Comparison of ENCODE assay signal across 9 cellular contexts in genomic region chr17:4492762-4493561, GRCh38. TPM values are rescaled to one million over a fixed set of nuclear protein-coding genes. Genes with fewer than 3 reads are reported as not detected.
DNase-seq lines count a peak whose midpoint lies in the region; ATAC-seq, FAIRE-seq and TF ChIP-seq lines count a peak whose summit lies in the region.
"Had no signal": no experiment of that assay in that cellular context is flagged by ENCODE, and none has a peak within 500 bp of the region (broad histone marks: within the 10 kb centered on the region; RNA-seq: fewer than 3 reads in every experiment).

No MANE protein-coding gene starts in this region.

- H3K4me3 Mint-ChIP-seq in naive thymus-derived CD8-positive, alpha-beta T cell, result no peak overlapping the region

- peak; percentile 56 for FAIRE-seq in GM12891 (lab: Jason Lieb, UNC)
- FAIRE-seq: colon had no signal

- TF ChIP-seq POLR2A in GM12891 (IDR thresholded peaks at IDR 0.05; ENCODE audit: low read depth, low read length), result no peak

- peak in 1 of 2 donors; percentile 58 for ATAC-seq in naive thymus-derived CD8-positive, alpha-beta T cell
- ATAC-seq in GM18498 (IDR thresholded peaks at IDR 0.05; ENCODE audit: unreplicated experiment) (no peak), HG03457 (IDR thresholded peaks at IDR 0.05; ENCODE audit: unreplicated experiment) (no peak)

- POLR2A ChIA-PET in naive thymus-derived CD8-positive, alpha-beta T cell (lab: Charles Lee), result no interaction called here

- no peaks in the 10 kb centered on the region for H3K9me3 Mint-ChIP-seq in naive thymus-derived CD8-positive, alpha-beta T cell

- H3K27ac Mint-ChIP-seq in naive thymus-derived CD8-positive, alpha-beta T cell, result peak overlapping the region in 2 of 10 donors; percentile 56 to 66

- no peaks in the 10 kb centered on the region for H3K36me3 Mint-ChIP-seq in naive thymus-derived CD8-positive, alpha-beta T cell

- in situ Hi-C loops in G401 (cut with HindIII; ENCODE audit: low sequenced_read_pairs), result no loop called here

- no peaks in the 10 kb centered on the region for H3K27me3 Mint-ChIP-seq in naive thymus-derived CD8-positive, alpha-beta T cell

- no peak for DNase-seq in GM12891 (ENCODE audit: insufficient read length, low spot score)
- DNase-seq in NCI-H146 treated with DMSO at 0.1 percent for 48 hours (lab: John Stamatoyannopoulos, UW; ENCODE audit: unreplicated experiment), result peak; percentile 63
- DNase-seq in naive thymus-derived CD8-positive, alpha-beta T cell, result peak in 6 of 10 donors; percentile 23 to 39 (median 30)
- DNase-seq in foreskin melanocyte, result no peak
- DNase-seq in G401 (ENCODE audit: low spot score), result no peak

- peaks cover 6 to 13% (median 9%) of the 10 kb centered on the region in 4 donors for H3K4me1 Mint-ChIP-seq in naive thymus-derived CD8-positive, alpha-beta T cell

- peak overlapping the region; percentile 47 for H3K27ac ChIP-seq in cingulate gyrus (ENCODE audit: low read depth, low read length)

TF ChIP-seq in GM12891, 5 proteins besides CTCF, POLR2A, EP300 and RAD21:
- TF ChIP-seq SPI1 (IDR thresholded peaks at IDR 0.05; ENCODE audit: low read depth, low read length), result no peak
- no peak for TF ChIP-seq PAX5 (IDR thresholded peaks at IDR 0.05; ENCODE audit: insufficient read depth, low read length, severe bottlenecking)

RNA-seq across cellular contexts. Expression of gene SPNS2, which starts 5.7 kb away (rescaled TPM):
- 0.47 TPM for polyA plus RNA-seq in GM12891 (2012; ENCODE audit: low read depth, missing spikeins)
- total RNA-seq in naive thymus-derived CD8-positive, alpha-beta T cell, result under 1 TPM; 0.44 to 0.47 TPM
- polyA plus RNA-seq in naive thymus-derived CD8-positive, alpha-beta T cell, result under 1 TPM; 0.53 to 0.63 (median 0.55) TPM
- total RNA-seq in G401 (2014; rRNA removed; shearing (Covaris generic)), result 58.1 and 61.5 TPM in 2 replicates

RNA-seq across cellular contexts. Expression of gene SPNS3, which starts 59.2 kb away (rescaled TPM):
- polyA plus RNA-seq in GM12891 (2012; ENCODE audit: low read depth, missing spikeins), result 1.3 TPM
- total RNA-seq in naive thymus-derived CD8-positive, alpha-beta T cell, result 1 to 10 TPM; 4.3 to 6.1 TPM
- 10 to 100 TPM; 11.6 to 18.9 (median 13.7) TPM for polyA plus RNA-seq in naive thymus-derived CD8-positive, alpha-beta T cell
- 0.12 and 1.2 TPM in 2 replicates for total RNA-seq in G401 (2014; rRNA removed; shearing (Covaris generic))

Comparison
In these comparisons a context has a peak if more than half of its experiments do, and no peak if none do; other contexts are left out.
1. DNase-seq: peak in NCI-H146 treated with DMSO at 0.1 percent for 48 hours (single experiment) and naive thymus-derived CD8-positive, alpha-beta T cell (6 of 10); none in GM12891 (single experiment), foreskin melanocyte (single experiment) and G401 (single experiment).
2. RNA of gene SPNS2, which starts 5.7 kb away (total RNA-seq): 58.1 to 61.5 TPM in G401; 0.44 to 0.47 TPM in naive thymus-derived CD8-positive, alpha-beta T cell; every median in the first group is over 10 times any median in the second.